13 cellular contexts compared by ENCODE assay signal in the genomic region with DNA sequence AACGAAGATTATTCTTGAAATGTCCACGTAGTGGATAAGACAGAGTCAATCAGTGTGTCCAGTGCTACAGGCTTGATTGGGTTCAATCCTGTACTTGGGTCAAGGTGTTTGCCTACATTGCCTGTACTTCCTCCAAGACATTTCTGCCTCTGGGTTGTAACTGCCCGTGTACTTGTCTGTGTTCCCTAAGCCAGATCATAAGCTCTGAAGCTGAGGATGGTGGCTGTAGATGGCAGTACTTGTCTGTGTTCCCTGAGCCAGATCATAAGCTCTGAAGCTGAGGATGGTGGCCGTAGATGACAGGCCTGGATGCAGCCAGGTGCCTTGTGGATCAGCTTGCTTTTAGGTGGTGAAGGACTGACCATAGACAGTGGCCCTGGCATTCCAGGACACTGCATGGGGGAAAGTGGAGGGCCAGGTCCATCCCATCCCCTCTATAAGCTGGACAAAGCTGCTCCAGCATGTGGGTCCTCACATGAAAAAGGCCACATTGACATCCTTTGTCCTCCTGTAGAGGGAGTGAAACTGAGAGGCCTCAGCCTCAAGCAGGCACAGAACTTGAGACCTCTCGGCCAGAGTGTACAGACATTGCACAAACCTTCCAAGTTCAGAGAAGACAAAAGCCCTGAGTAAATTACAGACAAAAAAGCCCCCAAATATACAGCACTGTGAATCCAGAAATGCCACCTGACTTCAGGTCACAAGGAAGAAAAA. TPM values are rescaled to one million over a fixed set of nuclear protein-coding genes. Genes with fewer than 3 reads are reported as not detected.
DNase-seq lines count a peak whose midpoint lies in the region; ATAC-seq and TF ChIP-seq lines count a peak whose summit lies in the region.
"Had no signal": no experiment of that assay in that cellular context is flagged by ENCODE, and none has a peak within 500 bp of the region (broad histone marks: within the 10 kb centered on the region; RNA-seq: fewer than 3 reads in every experiment).

No MANE protein-coding gene starts in this region.

- no peaks in the 10 kb centered on the region for H4K20me1 ChIP-seq in H9 (ENCODE audit: control insufficient read depth, insufficient read depth, insufficient read length)

- DNase-seq in CD8-positive, alpha-beta T cell: no peak
- DNase-seq in H9 (no peak), mesenteric fat pad (ENCODE audit: low spot score) (peak; percentile 73)
- no peak for DNase-seq in activated CD4-positive, alpha-beta memory T cell treated with anti-CD3 and anti-CD28 coated beads, Interleukin-2, amount 10 ng/mL, durations not matched to agents 7 days and 5 days
- DNase-seq: H7, left colon, NCI-H1436 had no signal

- H3K9me3 Mint-ChIP-seq in CD8-positive, alpha-beta T cell: no peaks in the 10 kb centered on the region
- H3K9me3 Mint-ChIP-seq in H9: no peaks in the 10 kb centered on the region
- H3K9me3 Mint-ChIP-seq in activated CD4-positive, alpha-beta memory T cell treated with anti-CD3 and anti-CD28 coated beads, Interleukin-2, amount 10 ng/mL, durations not matched to agents 7 days and 5 days: no peaks in the 10 kb centered on the region

- CTCF ChIA-PET in CD8-positive, alpha-beta T cell (lab: Charles Lee): interaction anchor here (1.3 to 6.4 kb wide), 3 partner anchors 8 to 37 kb away, joined by 3 to 57 read pairs (median 4); a partner anchor contains a TSS
- CTCF ChIA-PET in activated CD4-positive, alpha-beta memory T cell treated with anti-CD3 and anti-CD28 coated beads, Interleukin-2, amount 10 ng/mL, durations not matched to agents 7 days and 5 days (lab: Charles Lee): interaction anchor here (0.7 to 6.7 kb wide), 7 partner anchors 8 to 589 kb away, joined by 3 to 72 read pairs (median 7); a partner anchor contains a TSS

- H2BK120ac ChIP-seq in H9 (ENCODE audit: low read depth, low read length, poor library complexity, severe bottlenecking): no peak overlapping the region

- H2BK5ac ChIP-seq in H9 (ENCODE audit: insufficient read length, low read length): no peak overlapping the region

- no peak overlapping the region for H3K23ac ChIP-seq in H9 (ENCODE audit: insufficient read length, low read depth, low read length)

- no peaks in the 10 kb centered on the region for H3K9me3 ChIP-seq in CD8-positive, alpha-beta T cell (ENCODE audit: low read length)
- no peaks in the 10 kb centered on the region for H3K9me3 ChIP-seq in H9 (ENCODE audit: control insufficient read depth, low read depth, low read length)
- H3K9me3 ChIP-seq: psoas muscle had no signal

- H3K9ac ChIP-seq in H9 (ENCODE audit: extremely low read depth, insufficient read length, low read length): no peak overlapping the region

- H3K79me2 ChIP-seq in H9 (ENCODE audit: insufficient read depth, low read length): peaks cover 2% of the 10 kb centered on the region; the same call in 1 of the 2 replicates

- H3K27ac Mint-ChIP-seq in CD8-positive, alpha-beta T cell: peak overlapping the region; percentile 92
- H3K27ac Mint-ChIP-seq in H9: peak overlapping the region in 1 of 3 experiments; percentile 23; a peak in 1 of 7 replicates
- H3K27ac Mint-ChIP-seq in activated CD4-positive, alpha-beta memory T cell treated with anti-CD3 and anti-CD28 coated beads, Interleukin-2, amount 10 ng/mL, durations not matched to agents 7 days and 5 days: peak overlapping the region; percentile 85

- no peak for ATAC-seq in CD8-positive, alpha-beta T cell
- ATAC-seq in HG03571 (IDR thresholded peaks at IDR 0.05; ENCODE audit: unreplicated experiment): no peak
- ATAC-seq in HG03565 (IDR thresholded peaks at IDR 0.05; ENCODE audit: unreplicated experiment): no peak
- no peak for ATAC-seq in HG02970 (IDR thresholded peaks at IDR 0.05; ENCODE audit: low FRiP score, unreplicated experiment)
- ATAC-seq: left colon, psoas muscle had no signal

- no peaks in the 10 kb centered on the region for H3K79me1 ChIP-seq in H9 (ENCODE audit: insufficient read depth, low read depth, low read length, poor library complexity, severe bottlenecking)

- H3K27me3 ChIP-seq in CD8-positive, alpha-beta T cell (ENCODE audit: insufficient read depth, low read length): no peaks in the 10 kb centered on the region
- no peaks in the 10 kb centered on the region for H3K27me3 ChIP-seq in H9 (ENCODE audit: insufficient read depth, low read length)

- H2BK12ac ChIP-seq in H9 (ENCODE audit: insufficient read length, low read depth, low read length): no peak overlapping the region

- TF ChIP-seq CTCF in CD8-positive, alpha-beta T cell (IDR thresholded peaks at IDR 0.05): no peak
- no peak for TF ChIP-seq CTCF in H9 (conservative IDR thresholded peaks at IDR 0.05)

- H3K4me3 ChIP-seq in CD8-positive, alpha-beta T cell (ENCODE audit: low read depth, low read length): no peak overlapping the region

- H3T11ph ChIP-seq in H9 (ENCODE audit: low read length): no peak overlapping the region

- POLR2A ChIA-PET in CD8-positive, alpha-beta T cell (lab: Charles Lee): interaction anchor here (1.4 to 2.8 kb wide), 7 partner anchors 9 to 846 kb away, joined by 5 to 19 read pairs (median 7); a partner anchor contains a TSS
- POLR2A ChIA-PET in activated CD4-positive, alpha-beta memory T cell treated with anti-CD3 and anti-CD28 coated beads, Interleukin-2, amount 10 ng/mL, durations not matched to agents 7 days and 5 days (lab: Charles Lee): interaction anchor here (0.8 to 4.6 kb wide), 13 partner anchors 9 to 847 kb away, joined by 3 to 40 read pairs (median 7); a partner anchor contains a TSS

- H3K4me2 ChIP-seq in H9 (ENCODE audit: insufficient read depth, insufficient read length, low read length): no peak overlapping the region

- no peak overlapping the region for H2AFZ ChIP-seq in H9 (ENCODE audit: low read length)

- H2AK5ac ChIP-seq in H9 (ENCODE audit: insufficient read length, low read length): no peak overlapping the region

- peak overlapping the region; percentile 82 for H3K27ac ChIP-seq in CD8-positive, alpha-beta T cell (ENCODE audit: low read depth, low read length)
- no peak overlapping the region for H3K27ac ChIP-seq in H9 (ENCODE audit: insufficient read length, low read depth, low read length)

- intact Hi-C loops in CD8-positive, alpha-beta T cell (cut with DNase I, micrococcal nuclease): loop anchor here (2.0 to 5.0 kb wide), 2 partner anchors 210 to 1151 kb away; a partner anchor contains a TSS

- no peak overlapping the region for H2BK15ac ChIP-seq in H9 (ENCODE audit: low read depth, low read length)

- H3K18ac ChIP-seq in H9 (ENCODE audit: insufficient read length, low read depth, low read length): no peak overlapping the region

- H4K5ac ChIP-seq in H9 (ENCODE audit: insufficient read length, low read depth, low read length): no peak overlapping the region

- peaks cover 32% of the 10 kb centered on the region for H3K4me1 Mint-ChIP-seq in CD8-positive, alpha-beta T cell (ENCODE audit: low read depth)
- H3K4me1 Mint-ChIP-seq in H9: peaks cover 13 to 19% of the 10 kb centered on the region in 2 experiments
- peaks cover 51% of the 10 kb centered on the region for H3K4me1 Mint-ChIP-seq in activated CD4-positive, alpha-beta memory T cell treated with anti-CD3 and anti-CD28 coated beads, Interleukin-2, amount 10 ng/mL, durations not matched to agents 7 days and 5 days

- H3K4me1 ChIP-seq in CD8-positive, alpha-beta T cell (ENCODE audit: insufficient read depth, low read length): peaks cover 22% of the 10 kb centered on the region
- no peaks in the 10 kb centered on the region for H3K4me1 ChIP-seq in H9 (ENCODE audit: insufficient read depth, low read length)

- H2BK20ac ChIP-seq in H9 (ENCODE audit: low read depth, low read length, poor library complexity, severe bottlenecking): no peak overlapping the region

- no peak overlapping the region for H3K4ac ChIP-seq in H9 (ENCODE audit: low read depth, low read length)

- H3K27me3 Mint-ChIP-seq in CD8-positive, alpha-beta T cell (ENCODE audit: low read depth): no peaks in the 10 kb centered on the region
- no peaks in the 10 kb centered on the region for H3K27me3 Mint-ChIP-seq in H9 (ENCODE audit: low read depth)
- no peaks in the 10 kb centered on the region for H3K27me3 Mint-ChIP-seq in activated CD4-positive, alpha-beta memory T cell treated with anti-CD3 and anti-CD28 coated beads, Interleukin-2, amount 10 ng/mL, durations not matched to agents 7 days and 5 days

- peaks cover 42% of the 10 kb centered on the region for H3K36me3 Mint-ChIP-seq in CD8-positive, alpha-beta T cell
- peaks cover 37 to 68% (median 39%) of the 10 kb centered on the region in 3 experiments for H3K36me3 Mint-ChIP-seq in H9 (ENCODE audit: insufficient read depth in 1 of 3, low read depth in 3 of 3)
- peaks cover 48% of the 10 kb centered on the region for H3K36me3 Mint-ChIP-seq in activated CD4-positive, alpha-beta memory T cell treated with anti-CD3 and anti-CD28 coated beads, Interleukin-2, amount 10 ng/mL, durations not matched to agents 7 days and 5 days (ENCODE audit: low read depth)

- no peak overlapping the region for H3K14ac ChIP-seq in H9 (ENCODE audit: insufficient read depth, low read length)

- H4K91ac ChIP-seq in H9 (ENCODE audit: insufficient read length, low read depth, low read length): no peak overlapping the region

- H3K36me3 ChIP-seq in CD8-positive, alpha-beta T cell (ENCODE audit: insufficient read depth, low read length): peaks cover 13% of the 10 kb centered on the region

- peaks cover 7% of the 10 kb centered on the region for H3K23me2 ChIP-seq in H9 (ENCODE audit: insufficient read length, low read depth, low read length, poor library complexity, severe bottlenecking)

- WGBS in H9 (ENCODE audit: extremely low coverage, insufficient read length, low lambda C conversion rate): no CpG with 5 or more reads among the region's 5 CpGs

- H3K56ac ChIP-seq in H9 (ENCODE audit: insufficient read length, low read depth, low read length): no peak overlapping the region

- peak overlapping the region; percentile 89 for H3K4me3 Mint-ChIP-seq in CD8-positive, alpha-beta T cell
- H3K4me3 Mint-ChIP-seq in H9: peak overlapping the region; percentile 41 to 48; a peak in 3 of 5 replicates
- peak overlapping the region; percentile 10 for H3K4me3 Mint-ChIP-seq in activated CD4-positive, alpha-beta memory T cell treated with anti-CD3 and anti-CD28 coated beads, Interleukin-2, amount 10 ng/mL, durations not matched to agents 7 days and 5 days

- H4K8ac ChIP-seq in H9 (replicated peaks; ENCODE audit: insufficient read length, low read depth, low read length): no peak overlapping the region

RNA-seq across cellular contexts. Expression of a gene that starts 2.0 kb away (rescaled TPM):
- 10 to 100 TPM; 31.4 to 40.6 TPM for total RNA-seq in CD8-positive, alpha-beta T cell
- total RNA-seq in H9 (2021) (196 and 212 TPM in 2 replicates), mesenteric fat pad (103 TPM)
- total RNA-seq in activated CD4-positive, alpha-beta memory T cell treated with anti-CD3 and anti-CD28 coated beads, Interleukin-2, amount 10 ng/mL, durations not matched to agents 7 days and 5 days: 10 to 100 TPM; 69.3 to 72.1 TPM

RNA-seq across cellular contexts. Expression of a gene that starts 14.8 kb away (rescaled TPM):
- under 1 TPM; 0.19 to 0.22 TPM for total RNA-seq in CD8-positive, alpha-beta T cell
- total RNA-seq in H9 (2021) (0.46 and 0.57 TPM in 2 replicates), mesenteric fat pad (not detected)
- total RNA-seq in activated CD4-positive, alpha-beta memory T cell treated with anti-CD3 and anti-CD28 coated beads, Interleukin-2, amount 10 ng/mL, durations not matched to agents 7 days and 5 days: not detected
- total RNA-seq: bronchial epithelial cell, fibroblast of villous mesenchyme, left colon, psoas muscle had no signal

RNA-seq across cellular contexts. Expression of a gene that starts 37.9 kb away (rescaled TPM):
- total RNA-seq in CD8-positive, alpha-beta T cell: 10 to 100 TPM; 95.0 to 98.1 TPM
- 83.4 and 89.0 TPM in 2 replicates for total RNA-seq in H9 (2021)
- total RNA-seq in activated CD4-positive, alpha-beta memory T cell treated with anti-CD3 and anti-CD28 coated beads, Interleukin-2, amount 10 ng/mL, durations not matched to agents 7 days and 5 days: 10 to 100 TPM; 65.8 to 67.6 TPM
- 46.8 TPM for total RNA-seq in mesenteric fat pad

RNA-seq across cellular contexts. Expression of a gene that starts 49.4 kb away (rescaled TPM):
- total RNA-seq in CD8-positive, alpha-beta T cell: 100 to 1,000 TPM; 125 to 131 TPM
- total RNA-seq in H9 (2021): 207 and 209 TPM in 2 replicates
- total RNA-seq in activated CD4-positive, alpha-beta memory T cell treated with anti-CD3 and anti-CD28 coated beads, Interleukin-2, amount 10 ng/mL, durations not matched to agents 7 days and 5 days: 100 to 1,000 TPM; 159 to 174 TPM
- total RNA-seq in mesenteric fat pad: 128 TPM

Comparison
In these comparisons a context has a peak if more than half of its experiments do, and no peak if none do; other contexts are left out.
1. H3K4me3 Mint-ChIP-seq: peak in every context shown above with its lines; median percentile 89 in CD8-positive, alpha-beta T cell; 44 in H9; 10 in activated CD4-positive, alpha-beta memory T cell treated with anti-CD3 and anti-CD28 coated beads, Interleukin-2, amount 10 ng/mL, durations not matched to agents 7 days and 5 days.